10 cellular contexts compared by ENCODE assay signal in the genomic region with DNA sequence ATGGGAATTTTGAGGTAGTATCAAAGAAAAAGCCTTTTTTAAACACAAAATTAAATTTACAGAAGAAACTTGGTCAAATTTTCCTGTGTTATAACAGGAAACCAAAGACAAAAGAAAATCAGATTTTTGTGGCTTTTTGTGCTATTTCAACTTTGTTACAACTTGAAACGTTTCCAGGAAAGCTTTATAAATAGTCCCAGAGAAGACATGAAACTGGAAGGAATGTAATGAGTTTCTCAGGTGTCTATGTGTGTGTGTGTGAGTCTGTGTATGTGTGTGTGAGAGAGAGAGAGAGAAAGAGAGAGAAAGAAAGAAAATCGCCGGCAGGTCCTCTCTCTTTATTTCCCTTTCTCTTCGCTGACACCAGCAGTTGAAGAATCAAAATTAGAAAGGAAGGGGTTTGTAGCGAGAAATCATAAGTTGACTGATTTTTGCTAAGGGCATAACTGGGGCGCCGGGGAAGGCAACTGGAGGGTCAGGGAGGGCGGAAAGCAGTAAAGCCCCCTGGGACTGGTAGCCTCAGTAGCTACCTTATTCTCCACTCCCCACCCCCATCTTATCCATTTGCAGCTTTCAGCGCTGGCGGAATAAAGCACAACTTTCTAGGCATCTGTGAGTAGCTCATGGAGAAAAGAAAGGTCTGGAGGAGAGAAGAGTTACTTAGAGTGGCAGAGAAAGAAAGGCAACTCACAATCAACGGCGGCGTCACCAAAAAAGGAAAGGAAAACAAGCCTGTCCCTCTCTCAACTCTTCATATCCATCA. TPM values are rescaled to one million over a fixed set of nuclear protein-coding genes. Genes with fewer than 3 reads are reported as not detected.
DNase-seq lines count a peak whose midpoint lies in the region; ATAC-seq and TF ChIP-seq lines count a peak whose summit lies in the region.
"Had no signal": no experiment of that assay in that cellular context is flagged by ENCODE, and none has a peak within 500 bp of the region (broad histone marks: within the 10 kb centered on the region; RNA-seq: fewer than 3 reads in every experiment).

No MANE protein-coding gene starts in this region.

- no peaks in the 10 kb centered on the region for H3K9me3 ChIP-seq in HEK293 (ENCODE audit: control insufficient read depth, insufficient read depth, low read depth, low read length)
- H3K9me3 ChIP-seq in iPS-15b (ENCODE audit: control insufficient read depth, insufficient read depth, low read length), result no peaks in the 10 kb centered on the region
- no peaks in the 10 kb centered on the region for H3K9me3 ChIP-seq in sigmoid colon
- no peaks in the 10 kb centered on the region for H3K9me3 ChIP-seq in CD4-positive, alpha-beta T cell (ENCODE audit: control insufficient read depth, low read length)
- H3K9me3 ChIP-seq: neutrophil had no signal

- no peaks in the 10 kb centered on the region for H3K36me3 Mint-ChIP-seq in CD4-positive, alpha-beta T cell (ENCODE audit: low read depth)

- H3K27ac Mint-ChIP-seq in CD4-positive, alpha-beta T cell, result no peak overlapping the region

- H3K4me3 Mint-ChIP-seq in CD4-positive, alpha-beta T cell, result no peak overlapping the region

- intact Hi-C loops in sigmoid colon (cut with DNase I), result no loop called here
- intact Hi-C loops in CD4-positive, alpha-beta T cell (cut with DNase I, micrococcal nuclease), result no loop called here

- DNase-seq in sigmoid colon (no peak), hepatic stellate cell (ENCODE audit: low spot score) (no peak), RWPE1 (ENCODE audit: low spot score) (no peak)
- no peak for DNase-seq in CD4-positive, alpha-beta T cell
- DNase-seq: NCI-H510A treated with DMSO at 0.1 percent for 48 hours had no signal

- H3K27me3 ChIP-seq in iPS-15b (ENCODE audit: control insufficient read depth, insufficient read depth, low read length) (peaks cover 3% of the 10 kb centered on the region), sigmoid colon (peaks cover 0 to 3% (median 0%) of the 10 kb centered on the region in 3 donors)
- peaks cover 21% of the 10 kb centered on the region for H3K27me3 ChIP-seq in CD4-positive, alpha-beta T cell (ENCODE audit: control insufficient read depth, insufficient read depth, low read length)

- ATAC-seq in GM21423 (IDR thresholded peaks at IDR 0.05; ENCODE audit: unreplicated experiment), result no peak
- no peak for ATAC-seq in CD4-positive, alpha-beta T cell (ENCODE audit: poor library complexity)

- H3K36me3 ChIP-seq in HEK293 (ENCODE audit: control insufficient read depth in 2 of 2, insufficient read depth in 1 of 2, low read length in 2 of 2) (no peaks in the 10 kb centered on the region), iPS-15b (ENCODE audit: control insufficient read depth, insufficient read depth, low read length) (no peaks in the 10 kb centered on the region), sigmoid colon (no peaks in the 10 kb centered on the region)
- H3K36me3 ChIP-seq: neutrophil had no signal

- H3K27me3 Mint-ChIP-seq in CD4-positive, alpha-beta T cell, result peaks cover 14% of the 10 kb centered on the region

- 4 to 9% methylated on average over 13 of the region's 13 CpGs for WGBS in sigmoid colon, 2 donors

- no peak overlapping the region for H3K27ac ChIP-seq in HEK293 (ENCODE audit: extremely low read depth, low read depth, low read length)
- peak overlapping the region; percentile 73 for H3K27ac ChIP-seq in angular gyrus (ENCODE audit: low read depth, low read length)
- peak overlapping the region; percentile 85 to 89 (median 88) for H3K27ac ChIP-seq in sigmoid colon
- H3K27ac ChIP-seq in RWPE1, result no peak overlapping the region
- H3K27ac ChIP-seq in CD4-positive, alpha-beta T cell (ENCODE audit: low read depth, low read length), result no peak overlapping the region
- H3K27ac ChIP-seq: neutrophil had no signal

- TF ChIP-seq POLR2A in sigmoid colon (IDR thresholded peaks at IDR 0.05), result no peak

- POLR2A ChIA-PET in HEK293 (lab: Yijun Ruan, JAX) (no interaction called here), RWPE1 (lab: Yijun Ruan, JAX; ENCODE audit: low non-redundant PET) (no interaction called here)
- POLR2A ChIA-PET in CD4-positive, alpha-beta T cell (lab: Charles Lee), result no interaction called here

- peak overlapping the region; percentile 64 for H3K4me3 ChIP-seq in HEK293 (ENCODE audit: low read depth, low read length)
- H3K4me3 ChIP-seq in iPS-15b (ENCODE audit: low read depth, low read length), result peak overlapping the region; percentile 84
- peak overlapping the region; percentile 50 to 68 (median 66) for H3K4me3 ChIP-seq in sigmoid colon

- no peaks in the 10 kb centered on the region for H3K4me1 Mint-ChIP-seq in CD4-positive, alpha-beta T cell (ENCODE audit: low read depth)

- CTCF ChIA-PET in HEK293 (lab: Yijun Ruan, JAX) (interaction anchor here (0.7 to 1.3 kb wide), 2 partner anchors 11 to 17 kb away, joined by 3 read pairs; no protein-coding TSS in a partner anchor), RWPE1 (lab: Yijun Ruan, JAX) (no interaction called here)
- CTCF ChIA-PET in CD4-positive, alpha-beta T cell (lab: Charles Lee), result no interaction called here

- H3K9ac ChIP-seq in iPS-15b (ENCODE audit: low read depth, low read length), result peak overlapping the region; percentile 26

- H3K9me3 Mint-ChIP-seq in CD4-positive, alpha-beta T cell, result no peaks in the 10 kb centered on the region

- TF ChIP-seq EP300 in sigmoid colon (IDR thresholded peaks at IDR 0.05), result no peak

- TF ChIP-seq CTCF in HEK293 (tag by site-specific recombination; IDR thresholded peaks at IDR 0.05) (no peak), sigmoid colon (IDR thresholded peaks at IDR 0.05) (no peak), RWPE1 (conservative IDR thresholded peaks at IDR 0.05; ENCODE audit: low read depth) (no peak)
- no peak for TF ChIP-seq CTCF in CD4-positive, alpha-beta T cell (IDR thresholded peaks at IDR 0.05)

- no peaks in the 10 kb centered on the region for H3K4me1 ChIP-seq in HEK293 (ENCODE audit: control insufficient read depth, insufficient read depth, low read length)
- peaks cover 27% of the 10 kb centered on the region for H3K4me1 ChIP-seq in iPS-15b (ENCODE audit: control insufficient read depth, insufficient read depth, low read length)
- peaks cover 0 to 26% (median 2%) of the 10 kb centered on the region in 4 donors for H3K4me1 ChIP-seq in sigmoid colon

TF ChIP-seq in HEK293, 187 proteins besides CTCF, POLR2A, EP300 and RAD21:
- TF ChIP-seq ZNF549 (tag by site-specific recombination; IDR thresholded peaks at IDR 0.05) (no peak), ZNF701 (tag by site-specific recombination; IDR thresholded peaks at IDR 0.05) (no peak)

RNA-seq across cellular contexts. Expression of a gene that starts 1.4 kb away (rescaled TPM):
- 10 to 100 TPM; 71.5 to 98.1 (median 90.0) TPM for total RNA-seq in sigmoid colon
- 1 to 10 TPM; 1.2 to 4.7 (median 3.0) TPM for polyA plus RNA-seq in sigmoid colon
- not detected for total RNA-seq in CD4-positive, alpha-beta T cell

Comparison
In these comparisons a context has a peak if more than half of its experiments do, and no peak if none do; other contexts are left out.
1. H3K27ac ChIP-seq: peak in angular gyrus (single experiment) and sigmoid colon (4 of 4); none in HEK293 (single experiment), RWPE1 (single experiment) and CD4-positive, alpha-beta T cell (single experiment).
2. RNA of a gene that starts 1.4 kb away (total RNA-seq): 71.5 to 98.1 TPM in sigmoid colon; not detected in CD4-positive, alpha-beta T cell; every median in the first group is over 10 times any median in the second.
3. Peak in every context shown above with its lines, with median percentiles within 50 percentile points of each other: H3K4me3 ChIP-seq.